1 cellular context compared by ENCODE assay signal in the genomic region with DNA sequence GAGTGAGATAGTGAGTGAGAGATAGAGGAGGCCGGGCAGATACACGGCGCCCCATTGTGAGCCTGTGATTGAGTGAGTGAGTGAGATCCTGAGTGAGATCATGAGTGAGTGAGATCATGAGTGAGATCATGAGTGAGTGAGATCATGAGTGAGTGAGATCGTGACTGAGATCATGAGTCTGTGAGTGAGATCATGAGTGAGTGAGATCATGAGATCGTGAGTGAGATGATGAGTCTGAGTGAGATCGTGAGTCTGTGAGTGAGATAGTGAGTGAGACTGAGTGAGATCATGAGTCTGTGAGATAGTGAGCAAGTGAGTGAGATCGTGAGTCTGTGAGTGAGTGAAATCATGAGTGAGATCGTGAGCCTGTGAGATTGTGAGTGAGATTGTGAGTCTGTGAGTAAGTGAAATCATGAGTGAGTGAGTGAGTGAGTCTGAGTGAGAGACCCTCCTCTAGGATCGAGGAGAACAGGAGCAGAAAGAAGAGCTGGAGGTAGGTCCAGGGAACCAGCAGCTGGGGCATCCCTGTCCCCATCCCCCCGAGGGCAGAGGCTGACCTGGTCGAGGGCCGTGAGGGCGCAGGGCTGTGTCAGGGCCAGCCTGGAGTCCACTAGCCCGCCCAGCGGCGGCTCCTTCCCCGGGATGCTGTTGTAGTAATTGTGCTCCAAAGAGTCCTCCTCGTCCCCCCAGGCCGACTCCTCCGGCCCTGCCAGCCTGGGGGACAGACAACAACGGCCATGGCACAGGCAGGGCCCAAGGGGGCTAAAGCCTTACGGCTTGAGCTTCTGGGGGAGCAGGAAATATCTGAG.
TF ChIP-seq lines count a peak whose summit lies in the region.

No MANE protein-coding gene starts in this region.

TF ChIP-seq in H1, 55 proteins besides CTCF, POLR2A, EP300 and RAD21:
- TF ChIP-seq, protein P1, sequence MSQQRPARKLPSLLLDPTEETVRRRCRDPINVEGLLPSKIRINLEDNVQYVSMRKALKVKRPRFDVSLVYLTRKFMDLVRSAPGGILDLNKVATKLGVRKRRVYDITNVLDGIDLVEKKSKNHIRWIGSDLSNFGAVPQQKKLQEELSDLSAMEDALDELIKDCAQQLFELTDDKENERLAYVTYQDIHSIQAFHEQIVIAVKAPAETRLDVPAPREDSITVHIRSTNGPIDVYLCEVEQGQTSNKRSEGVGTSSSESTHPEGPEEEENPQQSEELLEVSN (IDR thresholded peaks at IDR 0.05) = no peak
- TF ChIP-seq, protein P2, sequence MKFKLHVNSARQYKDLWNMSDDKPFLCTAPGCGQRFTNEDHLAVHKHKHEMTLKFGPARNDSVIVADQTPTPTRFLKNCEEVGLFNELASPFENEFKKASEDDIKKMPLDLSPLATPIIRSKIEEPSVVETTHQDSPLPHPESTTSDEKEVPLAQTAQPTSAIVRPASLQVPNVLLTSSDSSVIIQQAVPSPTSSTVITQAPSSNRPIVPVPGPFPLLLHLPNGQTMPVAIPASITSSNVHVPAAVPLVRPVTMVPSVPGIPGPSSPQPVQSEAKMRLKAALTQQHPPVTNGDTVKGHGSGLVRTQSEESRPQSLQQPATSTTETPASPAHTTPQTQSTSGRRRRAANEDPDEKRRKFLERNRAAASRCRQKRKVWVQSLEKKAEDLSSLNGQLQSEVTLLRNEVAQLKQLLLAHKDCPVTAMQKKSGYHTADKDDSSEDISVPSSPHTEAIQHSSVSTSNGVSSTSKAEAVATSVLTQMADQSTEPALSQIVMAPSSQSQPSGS (IDR thresholded peaks at IDR 0.05; ENCODE audit: low read length) = no peak
- no peak for TF ChIP-seq HDAC6 (IDR thresholded peaks at IDR 0.05; ENCODE audit: low read depth, low read length)
- no peak for TF ChIP-seq SP2 (IDR thresholded peaks at IDR 0.05; ENCODE audit: low read length)
- TF ChIP-seq YY1 (IDR thresholded peaks at IDR 0.05; ENCODE audit: low read depth, low read length) = no peak
- TF ChIP-seq ASH2L (IDR thresholded peaks at IDR 0.05; ENCODE audit: low read length) = peak; percentile 60
- TF ChIP-seq CEBPB (IDR thresholded peaks at IDR 0.05; ENCODE audit: low read depth, low read length) = no peak
